9 cellular contexts compared by ENCODE assay signal in the genomic region with DNA sequence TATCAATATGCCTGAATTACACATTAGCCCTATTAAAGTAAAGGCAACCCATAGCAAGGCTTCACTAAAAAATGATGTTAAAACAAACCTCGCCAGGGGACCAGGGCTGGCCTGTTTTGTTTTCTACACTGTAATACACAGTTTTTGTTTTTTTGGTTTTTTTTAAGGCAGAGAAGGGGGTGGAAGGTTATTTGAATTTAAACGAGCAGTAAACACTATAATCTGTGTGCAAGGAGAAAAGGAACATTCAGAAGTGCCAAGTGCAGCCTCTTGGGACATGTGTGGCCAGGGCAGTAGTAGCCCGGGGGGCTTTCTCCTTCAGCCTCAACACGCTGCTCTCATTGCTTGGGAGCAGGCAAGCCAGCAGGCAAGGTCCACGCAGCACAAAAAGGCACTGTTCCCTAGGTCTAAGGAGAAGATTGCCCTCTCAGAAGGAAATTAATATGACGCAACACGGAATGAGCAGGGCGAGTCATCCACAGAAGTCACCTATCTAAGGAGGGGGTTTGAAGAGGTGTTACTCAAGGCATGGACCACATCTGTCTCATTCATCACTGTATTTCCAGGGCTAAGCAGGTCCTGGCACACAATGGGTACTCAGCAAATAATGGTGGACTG. TPM values are rescaled to one million over a fixed set of nuclear protein-coding genes. Genes with fewer than 3 reads are reported as not detected.
DNase-seq lines count a peak whose midpoint lies in the region; ATAC-seq and TF ChIP-seq lines count a peak whose summit lies in the region.
"Had no signal": no experiment of that assay in that cellular context is flagged by ENCODE, and none has a peak within 500 bp of the region (broad histone marks: within the 10 kb centered on the region; RNA-seq: fewer than 3 reads in every experiment).

No MANE protein-coding gene starts in this region.

- no peak for TF ChIP-seq CTCF in sigmoid colon (IDR thresholded peaks at IDR 0.05)

- WGBS in sigmoid colon, 2 donors: 41 to 67% methylated on average over 8 of the region's 8 CpGs

- H3K4me3 ChIP-seq in sigmoid colon: no peak overlapping the region

- no peak for ATAC-seq in HG03571 (IDR thresholded peaks at IDR 0.05; ENCODE audit: unreplicated experiment)
- ATAC-seq in GM21515 (IDR thresholded peaks at IDR 0.05; ENCODE audit: unreplicated experiment): no peak

- TF ChIP-seq EP300 in sigmoid colon (IDR thresholded peaks at IDR 0.05): no peak

- H3K27me3 ChIP-seq in sigmoid colon: no peaks in the 10 kb centered on the region

- H3K4me1 ChIP-seq in sigmoid colon: peaks cover 4 to 99% (median 97%) of the 10 kb centered on the region in 4 donors

- DNase-seq in ELR (ENCODE audit: low read depth) (peak; percentile 70), MV-4-11 (lab: John Stamatoyannopoulos, UW) (peak; percentile 47), epithelial cell of prostate (ENCODE audit: low read depth, low spot score) (peak; percentile 34), sigmoid colon (peak; percentile 65), hippocampal formation (lab: John Stamatoyannopoulos, UW) (no peak), dedifferentiated amniotic fluid mesenchymal stem cell (ENCODE audit: extremely low spot score) (no peak)
- DNase-seq: substantia nigra had no signal

- intact Hi-C loops in sigmoid colon (cut with DNase I): no loop called here

- TF ChIP-seq POLR2A in sigmoid colon (IDR thresholded peaks at IDR 0.05): no peak

- H3K36me3 ChIP-seq in sigmoid colon: no peaks in the 10 kb centered on the region

- H3K27ac ChIP-seq in epithelial cell of prostate (no peak overlapping the region), sigmoid colon (peak overlapping the region; percentile 38 to 82 (median 64))

- H3K9me3 ChIP-seq in sigmoid colon: no peaks in the 10 kb centered on the region

RNA-seq across cellular contexts. Expression of a gene that starts 16.2 kb away (rescaled TPM):
- 10 to 100 TPM; 23.2 to 39.2 (median 34.9) TPM for total RNA-seq in sigmoid colon
- polyA plus RNA-seq in sigmoid colon: 10 to 100 TPM in 2 of 3 donors, 1 to 10 TPM in 1; 7.8 to 60.8 (median 17.3) TPM

Comparison
In these comparisons a context has a peak if more than half of its experiments do, and no peak if none do; other contexts are left out.
1. DNase-seq: peak in ELR (single experiment), MV-4-11 (single experiment), epithelial cell of prostate (single experiment) and sigmoid colon (single experiment); none in hippocampal formation (0 of 2) and dedifferentiated amniotic fluid mesenchymal stem cell (single experiment).